ENCODE assay signal across 1 cellular context in the genomic region with DNA sequence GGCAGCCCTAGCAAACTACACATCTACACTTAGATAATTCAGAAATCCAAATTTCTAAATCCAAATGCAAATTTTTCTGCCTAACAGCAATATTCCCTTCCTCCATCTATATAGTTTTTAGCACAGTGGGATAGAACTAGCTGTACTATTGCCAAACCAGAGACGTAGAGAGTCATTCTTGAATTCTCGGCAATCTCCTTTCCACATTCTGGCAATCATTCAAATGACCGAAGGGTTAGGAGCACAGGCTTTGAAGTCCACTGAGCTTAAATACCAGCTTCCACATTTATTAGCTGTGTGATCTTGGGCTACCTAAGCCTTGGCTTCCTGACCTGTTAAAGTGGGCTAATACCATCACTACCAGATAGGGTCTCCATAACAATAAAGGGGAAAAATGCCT.
TF ChIP-seq lines count a peak whose summit lies in the region.

No MANE protein-coding gene starts in this region.

TF ChIP-seq in K562, 482 proteins besides CTCF, POLR2A, EP300 and RAD21:
- TF ChIP-seq, protein P1, sequence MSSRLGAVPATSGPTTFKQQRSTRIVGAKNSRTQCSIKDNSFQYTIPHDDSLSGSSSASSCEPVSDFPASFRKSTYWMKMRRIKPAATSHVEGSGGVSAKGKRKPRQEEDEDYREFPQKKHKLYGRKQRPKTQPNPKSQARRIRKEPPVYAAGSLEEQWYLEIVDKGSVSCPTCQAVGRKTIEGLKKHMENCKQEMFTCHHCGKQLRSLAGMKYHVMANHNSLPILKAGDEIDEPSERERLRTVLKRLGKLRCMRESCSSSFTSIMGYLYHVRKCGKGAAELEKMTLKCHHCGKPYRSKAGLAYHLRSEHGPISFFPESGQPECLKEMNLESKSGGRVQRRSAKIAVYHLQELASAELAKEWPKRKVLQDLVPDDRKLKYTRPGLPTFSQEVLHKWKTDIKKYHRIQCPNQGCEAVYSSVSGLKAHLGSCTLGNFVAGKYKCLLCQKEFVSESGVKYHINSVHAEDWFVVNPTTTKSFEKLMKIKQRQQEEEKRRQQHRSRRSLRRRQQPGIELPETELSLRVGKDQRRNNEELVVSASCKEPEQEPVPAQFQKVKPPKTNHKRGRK (tag; IDR thresholded peaks at IDR 0.05) = no peak
- TF ChIP-seq ARID2 (IDR thresholded peaks at IDR 0.05) = no peak
- TF ChIP-seq, protein P2, sequence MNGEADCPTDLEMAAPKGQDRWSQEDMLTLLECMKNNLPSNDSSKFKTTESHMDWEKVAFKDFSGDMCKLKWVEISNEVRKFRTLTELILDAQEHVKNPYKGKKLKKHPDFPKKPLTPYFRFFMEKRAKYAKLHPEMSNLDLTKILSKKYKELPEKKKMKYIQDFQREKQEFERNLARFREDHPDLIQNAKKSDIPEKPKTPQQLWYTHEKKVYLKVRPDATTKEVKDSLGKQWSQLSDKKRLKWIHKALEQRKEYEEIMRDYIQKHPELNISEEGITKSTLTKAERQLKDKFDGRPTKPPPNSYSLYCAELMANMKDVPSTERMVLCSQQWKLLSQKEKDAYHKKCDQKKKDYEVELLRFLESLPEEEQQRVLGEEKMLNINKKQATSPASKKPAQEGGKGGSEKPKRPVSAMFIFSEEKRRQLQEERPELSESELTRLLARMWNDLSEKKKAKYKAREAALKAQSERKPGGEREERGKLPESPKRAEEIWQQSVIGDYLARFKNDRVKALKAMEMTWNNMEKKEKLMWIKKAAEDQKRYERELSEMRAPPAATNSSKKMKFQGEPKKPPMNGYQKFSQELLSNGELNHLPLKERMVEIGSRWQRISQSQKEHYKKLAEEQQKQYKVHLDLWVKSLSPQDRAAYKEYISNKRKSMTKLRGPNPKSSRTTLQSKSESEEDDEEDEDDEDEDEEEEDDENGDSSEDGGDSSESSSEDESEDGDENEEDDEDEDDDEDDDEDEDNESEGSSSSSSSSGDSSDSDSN (IDR thresholded peaks at IDR 0.05; ENCODE audit: borderline replicate concordance in 1 of 2, low read depth in 2 of 2, low read length in 2 of 2) = no peak
- TF ChIP-seq, protein P3, sequence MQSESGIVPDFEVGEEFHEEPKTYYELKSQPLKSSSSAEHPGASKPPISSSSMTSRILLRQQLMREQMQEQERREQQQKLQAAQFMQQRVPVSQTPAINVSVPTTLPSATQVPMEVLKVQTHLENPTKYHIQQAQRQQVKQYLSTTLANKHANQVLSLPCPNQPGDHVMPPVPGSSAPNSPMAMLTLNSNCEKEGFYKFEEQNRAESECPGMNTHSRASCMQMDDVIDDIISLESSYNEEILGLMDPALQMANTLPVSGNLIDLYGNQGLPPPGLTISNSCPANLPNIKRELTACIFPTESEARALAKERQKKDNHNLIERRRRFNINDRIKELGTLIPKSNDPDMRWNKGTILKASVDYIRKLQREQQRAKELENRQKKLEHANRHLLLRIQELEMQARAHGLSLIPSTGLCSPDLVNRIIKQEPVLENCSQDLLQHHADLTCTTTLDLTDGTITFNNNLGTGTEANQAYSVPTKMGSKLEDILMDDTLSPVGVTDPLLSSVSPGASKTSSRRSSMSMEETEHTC (IDR thresholded peaks at IDR 0.05) = no peak
- no peak for TF ChIP-seq MAFG (tag; conservative IDR thresholded peaks at IDR 0.05)
- no peak for TF ChIP-seq CAMTA2 (CRISPR knock-in tag; conservative IDR thresholded peaks at IDR 0.05)
- TF ChIP-seq, protein P4, sequence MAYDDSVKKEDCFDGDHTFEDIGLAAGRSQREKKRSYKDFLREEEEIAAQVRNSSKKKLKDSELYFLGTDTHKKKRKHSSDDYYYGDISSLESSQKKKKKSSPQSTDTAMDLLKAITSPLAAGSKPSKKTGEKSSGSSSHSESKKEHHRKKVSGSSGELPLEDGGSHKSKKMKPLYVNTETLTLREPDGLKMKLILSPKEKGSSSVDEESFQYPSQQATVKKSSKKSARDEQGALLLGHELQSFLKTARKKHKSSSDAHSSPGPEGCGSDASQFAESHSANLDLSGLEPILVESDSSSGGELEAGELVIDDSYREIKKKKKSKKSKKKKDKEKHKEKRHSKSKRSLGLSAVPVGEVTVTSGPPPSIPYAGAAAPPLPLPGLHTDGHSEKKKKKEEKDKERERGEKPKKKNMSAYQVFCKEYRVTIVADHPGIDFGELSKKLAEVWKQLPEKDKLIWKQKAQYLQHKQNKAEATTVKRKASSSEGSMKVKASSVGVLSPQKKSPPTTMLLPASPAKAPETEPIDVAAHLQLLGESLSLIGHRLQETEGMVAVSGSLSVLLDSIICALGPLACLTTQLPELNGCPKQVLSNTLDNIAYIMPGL (CRISPR knock-in tag; IDR thresholded peaks at IDR 0.05) = no peak
- TF ChIP-seq HLTF (IDR thresholded peaks at IDR 0.05) = no peak
- TF ChIP-seq STAT5A (IDR thresholded peaks at IDR 0.05; ENCODE audit: borderline replicate concordance, low read length) = no peak
- TF ChIP-seq SREBF2 (CRISPR knock-in tag; IDR thresholded peaks at IDR 0.05) = no peak
- TF ChIP-seq, protein P5, sequence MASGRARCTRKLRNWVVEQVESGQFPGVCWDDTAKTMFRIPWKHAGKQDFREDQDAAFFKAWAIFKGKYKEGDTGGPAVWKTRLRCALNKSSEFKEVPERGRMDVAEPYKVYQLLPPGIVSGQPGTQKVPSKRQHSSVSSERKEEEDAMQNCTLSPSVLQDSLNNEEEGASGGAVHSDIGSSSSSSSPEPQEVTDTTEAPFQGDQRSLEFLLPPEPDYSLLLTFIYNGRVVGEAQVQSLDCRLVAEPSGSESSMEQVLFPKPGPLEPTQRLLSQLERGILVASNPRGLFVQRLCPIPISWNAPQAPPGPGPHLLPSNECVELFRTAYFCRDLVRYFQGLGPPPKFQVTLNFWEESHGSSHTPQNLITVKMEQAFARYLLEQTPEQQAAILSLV (tag; IDR thresholded peaks at IDR 0.05) = no peak
- TF ChIP-seq NCOA6 (IDR thresholded peaks at IDR 0.05) = no peak
- no peak for TF ChIP-seq PHB2 (IDR thresholded peaks at IDR 0.05; ENCODE audit: low read depth)
- TF ChIP-seq NUFIP1 (IDR thresholded peaks at IDR 0.05; ENCODE audit: partially characterized antibody) = no peak
- TF ChIP-seq NFE2 (IDR thresholded peaks at IDR 0.05; ENCODE audit: low read depth) = no peak
- TF ChIP-seq MIER1 (IDR thresholded peaks at IDR 0.05; ENCODE audit: low read depth) = no peak
- TF ChIP-seq CSDE1 (IDR thresholded peaks at IDR 0.05) = no peak
- TF ChIP-seq PTBP1 (IDR thresholded peaks at IDR 0.05; ENCODE audit: low read depth, low read length) = no peak
- TF ChIP-seq, protein P6, sequence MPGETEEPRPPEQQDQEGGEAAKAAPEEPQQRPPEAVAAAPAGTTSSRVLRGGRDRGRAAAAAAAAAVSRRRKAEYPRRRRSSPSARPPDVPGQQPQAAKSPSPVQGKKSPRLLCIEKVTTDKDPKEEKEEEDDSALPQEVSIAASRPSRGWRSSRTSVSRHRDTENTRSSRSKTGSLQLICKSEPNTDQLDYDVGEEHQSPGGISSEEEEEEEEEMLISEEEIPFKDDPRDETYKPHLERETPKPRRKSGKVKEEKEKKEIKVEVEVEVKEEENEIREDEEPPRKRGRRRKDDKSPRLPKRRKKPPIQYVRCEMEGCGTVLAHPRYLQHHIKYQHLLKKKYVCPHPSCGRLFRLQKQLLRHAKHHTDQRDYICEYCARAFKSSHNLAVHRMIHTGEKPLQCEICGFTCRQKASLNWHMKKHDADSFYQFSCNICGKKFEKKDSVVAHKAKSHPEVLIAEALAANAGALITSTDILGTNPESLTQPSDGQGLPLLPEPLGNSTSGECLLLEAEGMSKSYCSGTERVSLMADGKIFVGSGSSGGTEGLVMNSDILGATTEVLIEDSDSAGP (CRISPR knock-in tag; IDR thresholded peaks at IDR 0.05) = no peak
